In genomic region chrX:85052636-85053343, GRCh38 we compare ENCODE assay signal across 10 cellular contexts. TPM values are rescaled to one million over a fixed set of nuclear protein-coding genes. Genes with fewer than 3 reads are reported as not detected.
A peak's percentile ranks its signal among the peaks of the same experiment; 100 is the strongest.
DNase-seq lines count a peak whose midpoint lies in the region; ATAC-seq and TF ChIP-seq lines count a peak whose summit lies in the region.
"Had no signal": no experiment of that assay in that cellular context is flagged by ENCODE, and none has a peak within 500 bp of the region (broad histone marks: within the 10 kb centered on the region; RNA-seq: fewer than 3 reads in every experiment).

No MANE protein-coding gene starts in this region.

- CTCF ChIA-PET in HEK293T (lab: Yijun Ruan, JAX): interaction anchor here (1.0 kb wide), 1 partner anchor 322 kb away, joined by 5 read pairs; no protein-coding TSS in a partner anchor

- ATAC-seq in omental fat pad (ENCODE audit: low FRiP score) (peak; percentile 70), GM19395 (IDR thresholded peaks at IDR 0.05; ENCODE audit: unreplicated experiment) (no peak)
- ATAC-seq: GM23338 had no signal

- H3K36me3 Mint-ChIP-seq in chondrocyte (ENCODE audit: low read depth): no peaks in the 10 kb centered on the region

- H3K9me3 ChIP-seq in effector memory CD4-positive, alpha-beta T cell (ENCODE audit: control insufficient read depth, low read length): no peaks in the 10 kb centered on the region

- TF ChIP-seq CTCF in chondrocyte (IDR thresholded peaks at IDR 0.05) (peak; percentile 82), omental fat pad (IDR thresholded peaks at IDR 0.05) (no peak)

- H3K4me1 Mint-ChIP-seq in chondrocyte (ENCODE audit: low read depth): peaks cover 30% of the 10 kb centered on the region
- H3K4me1 Mint-ChIP-seq: GM23338 had no signal

- DNase-seq in GM04504 (ENCODE audit: low read depth) (peak; percentile 44), HT1080 (ENCODE audit: low read depth) (peak; percentile 56), chondrocyte (ENCODE audit: low spot score) (no peak), omental fat pad (ENCODE audit: low spot score) (no peak), HEK293T (ENCODE audit: extremely low spot score) (no peak), T-helper 1 cell (no peak)
- no peak for DNase-seq in effector memory CD4-positive, alpha-beta T cell

- H3K27me3 ChIP-seq in effector memory CD4-positive, alpha-beta T cell (replicated peaks; ENCODE audit: control insufficient read depth, insufficient read depth, low read length, poor library complexity, severe bottlenecking): no peaks in the 10 kb centered on the region

- H3K4me3 ChIP-seq in effector memory CD4-positive, alpha-beta T cell (ENCODE audit: insufficient read depth, low read depth, low read length, poor library complexity, severe bottlenecking): no peak overlapping the region
- H3K4me3 ChIP-seq: GM23338, SK-N-MC had no signal

- peak overlapping the region; percentile 71 for H3K27ac Mint-ChIP-seq in chondrocyte (ENCODE audit: unreplicated experiment)
- H3K27ac Mint-ChIP-seq: GM23338 had no signal

- no peak overlapping the region for H3K4me3 Mint-ChIP-seq in chondrocyte (ENCODE audit: unreplicated experiment)
- H3K4me3 Mint-ChIP-seq: GM23338 had no signal

- no peaks in the 10 kb centered on the region for H3K36me3 ChIP-seq in effector memory CD4-positive, alpha-beta T cell (ENCODE audit: control insufficient read depth, insufficient read depth, low read length)

- H3K27ac ChIP-seq in effector memory CD4-positive, alpha-beta T cell (ENCODE audit: insufficient read depth, low read length, poor library complexity, severe bottlenecking): no peak overlapping the region
- H3K27ac ChIP-seq: SK-N-MC had no signal

- no peaks in the 10 kb centered on the region for H3K4me1 ChIP-seq in effector memory CD4-positive, alpha-beta T cell (ENCODE audit: control insufficient read depth, insufficient read depth, low read length, poor library complexity, severe bottlenecking)

- no peaks in the 10 kb centered on the region for H3K27me3 Mint-ChIP-seq in chondrocyte (ENCODE audit: low read depth)

- POLR2A ChIA-PET in HEK293T (lab: Yijun Ruan, JAX): no interaction called here

- H3K9me3 Mint-ChIP-seq in chondrocyte (ENCODE audit: low read depth): no peaks in the 10 kb centered on the region
- H3K9me3 Mint-ChIP-seq: GM23338 had no signal

TF ChIP-seq in HEK293T, 16 proteins besides CTCF, POLR2A, EP300 and RAD21:
- TF ChIP-seq FOXK2 (IDR thresholded peaks at IDR 0.05): no peak
TF ChIP-seq in HEK293T: peak in this region for 0.

RNA-seq across cellular contexts. Expression of gene APOOL, which starts 49.1 kb away (rescaled TPM):
- 6.9 and 11.6 TPM in 2 replicates for total RNA-seq in HT1080 (2014; rRNA removed; shearing (Covaris generic))
- 9.1 and 9.6 TPM in 2 replicates for polyA plus RNA-seq in HT1080 (2015; cell fraction: cytosol; rRNA removed)
- polyA plus RNA-seq in HT1080 (2015; cell fraction: nucleus; rRNA removed): 9.4 and 9.5 TPM in 2 replicates
- 23.6 to 33.0 TPM (median 25.6 TPM) in 3 replicates for total RNA-seq in chondrocyte
- total RNA-seq in omental fat pad: 10 to 100 TPM in 2 of 4 donors, 1 to 10 TPM in 2; 8.3 to 12.0 (median 10.4) TPM

Comparison
In these comparisons a context has a peak if more than half of its experiments do, and no peak if none do; other contexts are left out.
1. DNase-seq: peak in GM04504 (single experiment) and HT1080 (single experiment); none in chondrocyte (single experiment), omental fat pad (single experiment), HEK293T (single experiment), T-helper 1 cell (0 of 5) and effector memory CD4-positive, alpha-beta T cell (0 of 3).